In the genomic region with DNA sequence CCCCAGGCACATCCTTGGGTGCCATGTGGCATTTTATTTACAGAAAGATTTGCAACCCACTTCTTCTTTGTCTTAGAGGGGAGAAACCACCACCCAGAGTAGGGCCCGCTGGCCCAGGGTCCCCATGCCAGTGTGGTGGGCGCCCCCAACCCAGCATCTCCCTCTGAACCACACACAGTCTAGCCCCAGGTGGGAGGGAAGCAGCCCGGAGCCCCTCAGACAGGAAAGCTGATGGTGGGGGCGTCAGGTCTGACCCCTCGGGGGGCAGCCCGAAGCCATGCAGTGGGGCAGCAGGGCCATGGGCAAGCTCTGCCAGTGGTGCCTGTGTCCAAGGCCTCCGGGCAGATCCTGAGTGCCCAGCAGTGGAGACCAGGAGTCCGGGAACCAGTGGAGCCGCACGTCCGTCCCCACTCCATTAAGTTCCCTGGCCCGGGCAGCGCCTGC, we compare ENCODE assay signal across 25 cellular contexts. TPM values are rescaled to one million over a fixed set of nuclear protein-coding genes. Genes with fewer than 3 reads are reported as not detected.
"Had no signal": no experiment of that assay in that cellular context is flagged by ENCODE, and none has a peak within 500 bp of the region (broad histone marks: within the 10 kb centered on the region; RNA-seq: fewer than 3 reads in every experiment).

No MANE protein-coding gene starts in this region.

- H3K9me3 Mint-ChIP-seq: stimulated activated memory B cell treated with anti-CD40 and anti-IgM and Interleukin-4, amounts not matched to agents 10 μg/mL and 1 μg/mL and 100 μg/mL, for 72 hours; stimulated activated naive CD8-positive, alpha-beta T cell treated with anti-CD3 and anti-CD28 coated beads, Interleukin-15, Interleukin-2, amounts not matched to agents 100 ng/mL and 50 ng/mL, for 24 hours had no signal

- H3K27me3 Mint-ChIP-seq: stimulated activated memory B cell treated with anti-CD40 and anti-IgM and Interleukin-4, amounts not matched to agents 10 μg/mL and 1 μg/mL and 100 μg/mL, for 72 hours; stimulated activated naive CD8-positive, alpha-beta T cell treated with anti-CD3 and anti-CD28 coated beads, Interleukin-15, Interleukin-2, amounts not matched to agents 100 ng/mL and 50 ng/mL, for 24 hours had no signal

- H3K4me3 ChIP-seq: dorsolateral prefrontal cortex, heart left ventricle, ovary, right lobe of liver, testis, tibial nerve had no signal

- H3K27me3 ChIP-seq: heart left ventricle, ovary, right lobe of liver, testis had no signal

- DNase-seq: central memory CD4-positive, alpha-beta T cell; cortex of kidney; effector CD8-positive, alpha-beta T cell; foreskin melanocyte; hippocampal formation; kidney glomerular epithelial cell; mesendoderm; naive B cell; stimulated activated CD4-positive, alpha-beta T cell treated with anti-CD3 and anti-CD28 coated beads, Interleukin-15, amount 100 ng/mL, for 24 hours; stimulated activated CD4-positive, alpha-beta T cell treated with anti-CD3 and anti-CD28 coated beads, Interleukin-1b, Interleukin-23, amount 100 ng/mL, for 48 hours; stimulated activated CD4-positive, alpha-beta T cell treated with anti-CD3 and anti-CD28 coated beads, Interleukin-4, amount 100 ng/mL, for 24 hours; testis had no signal

- H3K36me3 Mint-ChIP-seq: naive B cell; stimulated activated memory B cell treated with anti-CD40 and anti-IgM and Interleukin-4, amounts not matched to agents 10 μg/mL and 1 μg/mL and 100 μg/mL, for 72 hours had no signal

- H3K4me1 Mint-ChIP-seq: naive B cell; stimulated activated memory B cell treated with anti-CD40 and anti-IgM and Interleukin-4, amounts not matched to agents 10 μg/mL and 1 μg/mL and 100 μg/mL, for 72 hours had no signal

- H3K4me3 Mint-ChIP-seq: naive B cell; stimulated activated memory B cell treated with anti-CD40 and anti-IgM and Interleukin-4, amounts not matched to agents 10 μg/mL and 1 μg/mL and 100 μg/mL, for 72 hours; stimulated activated naive CD8-positive, alpha-beta T cell treated with anti-CD3 and anti-CD28 coated beads, Interleukin-15, Interleukin-2, amounts not matched to agents 100 ng/mL and 50 ng/mL, for 24 hours had no signal

- H3K9me3 ChIP-seq: heart left ventricle, ovary, right lobe of liver, testis had no signal

- H3K27ac ChIP-seq: dorsolateral prefrontal cortex, heart left ventricle, ovary, right lobe of liver, testis, tibial nerve had no signal

- H3K4me1 ChIP-seq: heart left ventricle, right lobe of liver, testis, tibial nerve had no signal

- ATAC-seq: left lobe of liver; right lobe of liver; stimulated activated memory B cell treated with anti-CD40 and anti-IgM and Interleukin-4, amounts not matched to agents 10 μg/mL and 1 μg/mL and 100 μg/mL, for 72 hours had no signal

- H3K27ac Mint-ChIP-seq: naive B cell; progenitor cell of endocrine pancreas; stimulated activated memory B cell treated with anti-CD40 and anti-IgM and Interleukin-4, amounts not matched to agents 10 μg/mL and 1 μg/mL and 100 μg/mL, for 72 hours; stimulated activated naive CD8-positive, alpha-beta T cell treated with anti-CD3 and anti-CD28 coated beads, Interleukin-15, Interleukin-2, amounts not matched to agents 100 ng/mL and 50 ng/mL, for 24 hours had no signal

- H3K36me3 ChIP-seq: heart left ventricle, ovary, right lobe of liver, tibial nerve had no signal

RNA-seq across cellular contexts. Expression of a gene that starts 11.7 kb away (rescaled TPM):
- total RNA-seq: chondrocyte, heart left ventricle, left lobe of liver, lung microvascular endothelial cell, right lobe of liver, subcutaneous adipose tissue, tibial nerve had no signal
- polyA plus RNA-seq: heart left ventricle, neural cell had no signal

RNA-seq across cellular contexts. Expression of a gene that starts 12.2 kb away (rescaled TPM):
- total RNA-seq: chondrocyte, lung microvascular endothelial cell had no signal
- polyA plus RNA-seq: neural cell had no signal
